23 cellular contexts compared by ENCODE assay signal in genomic region chr6:109485536-109485935, GRCh38.
"Had no signal": no experiment of that assay in that cellular context is flagged by ENCODE, and none has a peak within 500 bp of the region (broad histone marks: within the 10 kb centered on the region; RNA-seq: fewer than 3 reads in every experiment).

No MANE protein-coding gene starts in this region.

- H3K9me3 ChIP-seq: gastroesophageal sphincter, stomach, suprapubic skin, tibial nerve, uterus had no signal

- H3K27me3 ChIP-seq: gastroesophageal sphincter, stomach, suprapubic skin, tibial nerve, uterus had no signal

- DNase-seq: activated B cell treated with CpG ODN at 0.5 μM for 24 hours; activated CD4-positive, alpha-beta T cell treated with anti-CD3 and anti-CD28 coated beads for 36 hours; activated effector memory CD4-positive, alpha-beta T cell treated with anti-CD3 and anti-CD28 coated beads, Interleukin-2, amount 50 U/mL, for 16 hours; activated naive CD4-positive, alpha-beta T cell treated with anti-CD3 and anti-CD28 coated beads, Interleukin-2, amount 50 U/mL, for 16 hours; activated T-cell treated with anti-CD3 and anti-CD28 coated beads, Interleukin-2, amount 50 U/mL, for 4 hours; aorta; caudate nucleus; effector memory CD8-positive, alpha-beta T cell; head of caudate nucleus; left cardiac atrium; occipital lobe; stimulated activated CD4-positive, alpha-beta T cell treated with anti-CD3 and anti-CD28 coated beads, Interleukin-2, amount 100 ng/mL, for 24 hours; stomach; uterus had no signal

- H3K27ac Mint-ChIP-seq: activated CD4-positive, alpha-beta T cell treated with anti-CD3 and anti-CD28 coated beads for 36 hours; stimulated activated effector memory CD8-positive, alpha-beta T cell treated with anti-CD3 and anti-CD28 coated beads, Interleukin-12 subunit alpha, Interleukin-12 subunit beta, amount 100 ng/mL, for 72 hours; T-helper 1 cell treated with Interleukin-12 subunit alpha and Interleukin-12 subunit beta and Interleukin-4 antibody, amounts not matched to agents 30 μg/mL and 1 μg/mL, for 36 hours had no signal

- H3K27ac ChIP-seq: gastroesophageal sphincter, stomach, suprapubic skin, tibial nerve, uterus had no signal

- FAIRE-seq: endothelial cell of umbilical vein, small intestine had no signal

- ATAC-seq: activated T-cell treated with anti-CD3 and anti-CD28 coated beads, Interleukin-2, amount 50 U/mL, for 4 hours; effector memory CD8-positive, alpha-beta T cell; gastroesophageal sphincter; left cardiac atrium; sciatic nerve had no signal

- H3K27me3 Mint-ChIP-seq: activated B cell treated with CpG ODN at 0.5 μM for 24 hours; activated CD4-positive, alpha-beta T cell treated with anti-CD3 and anti-CD28 coated beads for 36 hours; effector memory CD8-positive, alpha-beta T cell had no signal

- H3K4me3 Mint-ChIP-seq: activated CD4-positive, alpha-beta T cell treated with anti-CD3 and anti-CD28 coated beads for 36 hours; activated T-cell treated with anti-CD3 and anti-CD28 coated beads, Interleukin-2, amount 50 U/mL, for 4 hours; effector memory CD8-positive, alpha-beta T cell; stimulated activated effector memory CD8-positive, alpha-beta T cell treated with anti-CD3 and anti-CD28 coated beads, Interleukin-12 subunit alpha, Interleukin-12 subunit beta, amount 100 ng/mL, for 72 hours; T-helper 1 cell treated with Interleukin-12 subunit alpha and Interleukin-12 subunit beta and Interleukin-4 antibody, amounts not matched to agents 30 μg/mL and 1 μg/mL, for 36 hours had no signal

- H3K9me3 Mint-ChIP-seq: activated B cell treated with CpG ODN at 0.5 μM for 24 hours; activated T-cell treated with anti-CD3 and anti-CD28 coated beads, Interleukin-2, amount 50 U/mL, for 4 hours; brain; effector memory CD8-positive, alpha-beta T cell; stimulated activated effector memory CD8-positive, alpha-beta T cell treated with anti-CD3 and anti-CD28 coated beads, Interleukin-12 subunit alpha, Interleukin-12 subunit beta, amount 100 ng/mL, for 72 hours; T-helper 1 cell treated with Interleukin-12 subunit alpha and Interleukin-12 subunit beta and Interleukin-4 antibody, amounts not matched to agents 30 μg/mL and 1 μg/mL, for 36 hours had no signal
